ENCODE assay signal across 24 cellular contexts in genomic region chr7:17367502-17367901, GRCh38.
DNase-seq lines count a peak whose midpoint lies in the region; ATAC-seq lines count a peak whose summit lies in the region.
"Had no signal": no experiment of that assay in that cellular context is flagged by ENCODE, and none has a peak within 500 bp of the region (broad histone marks: within the 10 kb centered on the region; RNA-seq: fewer than 3 reads in every experiment).

No MANE protein-coding gene starts in this region.

- H3K36me3 ChIP-seq in skeletal muscle satellite cell (ENCODE audit: insufficient read depth, low read length) = no peaks in the 10 kb centered on the region
- H3K36me3 ChIP-seq: heart left ventricle, upper lobe of left lung, WERI-Rb-1 had no signal

- no peak overlapping the region for H3K4me3 ChIP-seq in skeletal muscle satellite cell (ENCODE audit: low read length)
- H3K4me3 ChIP-seq: heart left ventricle, lung, upper lobe of left lung had no signal

- H3K4me2 ChIP-seq in skeletal muscle satellite cell (ENCODE audit: low read length) = no peak overlapping the region

- no peaks in the 10 kb centered on the region for H3K27me3 ChIP-seq in skeletal muscle satellite cell (ENCODE audit: control insufficient read depth, insufficient read depth, low read length)
- H3K27me3 ChIP-seq: heart left ventricle, upper lobe of left lung had no signal

- no peaks in the 10 kb centered on the region for H3K9me3 ChIP-seq in skeletal muscle satellite cell (replicated peaks; ENCODE audit: low read length)
- H3K9me3 ChIP-seq: heart left ventricle, upper lobe of left lung had no signal

- H3K9ac ChIP-seq in skeletal muscle satellite cell (ENCODE audit: low read depth, low read length) = peak overlapping the region; percentile 26

- ATAC-seq in HG03442 (IDR thresholded peaks at IDR 0.05; ENCODE audit: unreplicated experiment) = no peak
- no peak for ATAC-seq in GM19351 (IDR thresholded peaks at IDR 0.05; ENCODE audit: unreplicated experiment)
- ATAC-seq: heart left ventricle; right cardiac atrium; stimulated activated effector memory CD8-positive, alpha-beta T cell treated with anti-CD3 and anti-CD28 coated beads, Interleukin-12 subunit alpha, Interleukin-12 subunit beta, amount 100 ng/mL, for 72 hours had no signal

- DNase-seq in GM03348 (ENCODE audit: low spot score) = peak; percentile 19
- DNase-seq in amniotic epithelial cell (ENCODE audit: low read depth) = peak; percentile 12
- peak; percentile 69 for DNase-seq in fibroblast of peridontal ligament (ENCODE audit: extremely low read depth)
- no peak for DNase-seq in activated CD4-positive, alpha-beta T cell treated with anti-CD3 and anti-CD28 coated beads, Interleukin-2, amount 50 U/mL, for 1 hour
- DNase-seq: activated CD4-positive, alpha-beta T cell treated with anti-CD3 and anti-CD28 coated beads for 48 hours; activated naive CD4-positive, alpha-beta T cell treated with anti-CD3 and anti-CD28 coated beads, Interleukin-2, amount 10 ng/mL, durations not matched to agents 7 days and 5 days; Calu3; DMS79 treated with DMSO at 0.1 percent for 48 hours; heart left ventricle; kidney glomerular epithelial cell; NCI-H1092; NCI-H187 treated with DMSO at 0.1 percent for 48 hours; NCI-H526; right cardiac atrium; SHP77; stimulated activated CD4-positive, alpha-beta T cell treated with anti-CD3 and anti-CD28 coated beads, Interleukin-4, amount 100 ng/mL, for 24 hours; substantia nigra; upper lobe of left lung; WERI-Rb-1 had no signal

- H3K4me1 ChIP-seq in skeletal muscle satellite cell (ENCODE audit: control insufficient read depth, insufficient read depth, low read length) = peaks cover 45% of the 10 kb centered on the region
